Comparison of ENCODE assay signal across 18 cellular contexts in the genomic region with DNA sequence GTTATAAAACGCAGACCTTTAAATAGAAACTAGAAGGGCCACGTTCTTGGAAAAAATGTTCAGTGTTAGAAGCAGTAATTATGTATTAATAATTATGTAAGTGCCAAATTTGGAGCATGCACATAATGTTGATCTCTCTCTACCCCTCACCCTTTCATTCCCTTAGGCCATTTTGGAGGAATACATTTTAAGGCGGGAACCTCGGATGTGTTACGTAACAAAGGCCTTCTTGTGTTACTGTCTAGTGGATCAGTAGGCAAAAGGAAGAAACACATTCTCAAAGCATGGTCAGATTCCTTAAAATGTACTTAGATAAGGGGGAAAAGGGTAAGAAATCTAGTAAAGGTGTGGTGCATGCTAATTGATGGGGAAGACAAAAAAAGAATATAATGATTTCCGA. TPM values are rescaled to one million over a fixed set of nuclear protein-coding genes. Genes with fewer than 3 reads are reported as not detected.
DNase-seq lines count a peak whose midpoint lies in the region; ATAC-seq, FAIRE-seq and TF ChIP-seq lines count a peak whose summit lies in the region.
"Had no signal": no experiment of that assay in that cellular context is flagged by ENCODE, and none has a peak within 500 bp of the region (broad histone marks: within the 10 kb centered on the region; RNA-seq: fewer than 3 reads in every experiment).

No MANE protein-coding gene starts in this region.

- no peak for ATAC-seq in A549
- ATAC-seq in HG03442 (IDR thresholded peaks at IDR 0.05; ENCODE audit: unreplicated experiment) = no peak
- ATAC-seq: SK-N-SH treated with all-trans-retinoic acid at 6 μM for 48 hours had no signal

- in situ Hi-C loops in SK-MEL-5 (cut with HindIII; ENCODE audit: low pct_unique_long_range_greater_than_20kb, low sequenced_read_pairs) = no loop called here

- H3K9me3 Mint-ChIP-seq in CD4-positive, alpha-beta memory T cell = no peaks in the 10 kb centered on the region
- H3K9me3 Mint-ChIP-seq: HFFc6 had no signal

- intact Hi-C loops in CD4-positive, alpha-beta memory T cell (cut with micrococcal nuclease) = no loop called here

- no peaks in the 10 kb centered on the region for H3K27me3 Mint-ChIP-seq in CD4-positive, alpha-beta memory T cell

- peaks cover 71% of the 10 kb centered on the region for H3K4me1 ChIP-seq in A549
- H3K4me1 ChIP-seq in CD4-positive, alpha-beta memory T cell (ENCODE audit: insufficient read depth, low read length) = peaks cover 99% of the 10 kb centered on the region

- no peaks in the 10 kb centered on the region for H3K27me3 ChIP-seq in CD4-positive, alpha-beta memory T cell (ENCODE audit: insufficient read depth, low read length)
- H3K27me3 ChIP-seq: tibial nerve had no signal

- peak overlapping the region in 6 of 7 donors; percentile 50 to 97 (median 86) for H3K27ac Mint-ChIP-seq in CD4-positive, alpha-beta memory T cell
- H3K27ac Mint-ChIP-seq: HFFc6 had no signal

- H3K36me3 ChIP-seq in CD4-positive, alpha-beta memory T cell (ENCODE audit: insufficient read depth, low read length) = no peaks in the 10 kb centered on the region
- H3K36me3 ChIP-seq: tibial nerve had no signal

- peak overlapping the region in 3 of 8 donors; percentile 32 to 66 (median 50) for H3K4me3 Mint-ChIP-seq in CD4-positive, alpha-beta memory T cell
- H3K4me3 Mint-ChIP-seq: activated naive CD4-positive, alpha-beta T cell treated with anti-CD3 and anti-CD28 coated beads for 36 hours; HFFc6 had no signal

- peak overlapping the region; percentile 15; the same call in 1 of the 3 replicates for H3K4me2 ChIP-seq in A549

- no peak for TF ChIP-seq RAD21 in A549 (conservative IDR thresholded peaks at IDR 0.05 in 1 of 2, IDR thresholded peaks at IDR 0.05 in 1 of 2)

- CTCF ChIA-PET in A549 (lab: Yijun Ruan, JAX) = interaction anchor here (1.1 to 1.4 kb wide), 2 partner anchors 8 to 114 kb away, joined by 3 read pairs; no protein-coding TSS in a partner anchor
- CTCF ChIA-PET in CD4-positive, alpha-beta memory T cell (lab: Charles Lee; ENCODE audit: partially characterized antibody) = interaction anchor here (1.3 to 3.8 kb wide), 5 partner anchors 11 to 113 kb away, joined by 3 to 20 read pairs (median 4); no protein-coding TSS in a partner anchor

- TF ChIP-seq EP300 in A549 (IDR thresholded peaks at IDR 0.05) = no peak

- 79% methylated on average over 6 of the region's 6 CpGs for WGBS in A549 (ENCODE audit: missing lambda C conversion rate)

- DNase-seq in A549 (ENCODE audit: low read depth in 1 of 2, low spot score in 1 of 2) (no peak), SK-MEL-5 (ENCODE audit: low read depth, low spot score) (peak; percentile 94), foreskin melanocyte (peak; percentile 92), HuH-7 (ENCODE audit: low spot score) (no peak), NCI-H2029 (lab: John Stamatoyannopoulos, UW) (no peak)
- no peak for DNase-seq in CD4-positive, alpha-beta memory T cell
- DNase-seq in stimulated activated CD4-positive, alpha-beta T cell treated with anti-CD3 and anti-CD28 coated beads, Interleukin-1b, Interleukin-23, amount 100 ng/mL, for 48 hours = no peak
- DNase-seq: activated CD4-positive, alpha-beta T cell treated with anti-CD3 and anti-CD28 coated beads, Interleukin-2, amount 50 U/mL, for 1 hour; activated naive CD4-positive, alpha-beta T cell treated with anti-CD3 and anti-CD28 coated beads for 36 hours; glutamatergic neuron; HFFc6; NCI-H1417 treated with DMSO at 0.1 percent for 48 hours; retina had no signal

- H3K36me3 Mint-ChIP-seq in CD4-positive, alpha-beta memory T cell = peaks cover 4 to 27% of the 10 kb centered on the region in 2 donors

- no peak for TF ChIP-seq CTCF in A549 (IDR thresholded peaks at IDR 0.05)

- no peak overlapping the region for H3K27ac ChIP-seq in A549
- H3K27ac ChIP-seq in CD4-positive, alpha-beta memory T cell (ENCODE audit: low read depth, low read length) = no peak overlapping the region
- H3K27ac ChIP-seq: tibial nerve had no signal

- peaks cover 69 to 96% (median 85%) of the 10 kb centered on the region in 4 donors for H3K4me1 Mint-ChIP-seq in CD4-positive, alpha-beta memory T cell

- POLR2A ChIA-PET in A549 (lab: Yijun Ruan, JAX) = no interaction called here
- POLR2A ChIA-PET in CD4-positive, alpha-beta memory T cell (lab: Charles Lee; ENCODE audit: partially characterized antibody) = interaction anchor here (1.2 to 12.2 kb wide), 7 partner anchors 9 to 52 kb away, joined by 3 to 405 read pairs (median 6); a partner anchor contains a TSS

- TF ChIP-seq POLR2A in A549 (IDR thresholded peaks at IDR 0.05; ENCODE audit: low read length) = no peak

- no peaks in the 10 kb centered on the region for H3K9me3 ChIP-seq in A549
- H3K9me3 ChIP-seq in CD4-positive, alpha-beta memory T cell (ENCODE audit: control insufficient read depth in 1 of 2, low read length in 2 of 2) = no peaks in the 10 kb centered on the region
- H3K9me3 ChIP-seq: tibial nerve had no signal

- no peak overlapping the region for H3K4me3 ChIP-seq in A549
- H3K4me3 ChIP-seq in CD4-positive, alpha-beta memory T cell (ENCODE audit: low read length in 2 of 2) = no peak overlapping the region
- H3K4me3 ChIP-seq: tibial nerve had no signal

- FAIRE-seq in A549 (lab: Jason Lieb, UNC) = no peak
- FAIRE-seq: D721Med, TTC549 had no signal

TF ChIP-seq in A549, 52 proteins besides CTCF, POLR2A, EP300 and RAD21:
- TF ChIP-seq CEBPB (IDR thresholded peaks at IDR 0.05) = peak in 1 of 2 experiments; percentile 75; a peak in 2 of 4 replicates
- TF ChIP-seq POLR2AphosphoS2 (conservative IDR thresholded peaks at IDR 0.05; ENCODE audit: low read length) = no peak
- TF ChIP-seq, protein P1, sequence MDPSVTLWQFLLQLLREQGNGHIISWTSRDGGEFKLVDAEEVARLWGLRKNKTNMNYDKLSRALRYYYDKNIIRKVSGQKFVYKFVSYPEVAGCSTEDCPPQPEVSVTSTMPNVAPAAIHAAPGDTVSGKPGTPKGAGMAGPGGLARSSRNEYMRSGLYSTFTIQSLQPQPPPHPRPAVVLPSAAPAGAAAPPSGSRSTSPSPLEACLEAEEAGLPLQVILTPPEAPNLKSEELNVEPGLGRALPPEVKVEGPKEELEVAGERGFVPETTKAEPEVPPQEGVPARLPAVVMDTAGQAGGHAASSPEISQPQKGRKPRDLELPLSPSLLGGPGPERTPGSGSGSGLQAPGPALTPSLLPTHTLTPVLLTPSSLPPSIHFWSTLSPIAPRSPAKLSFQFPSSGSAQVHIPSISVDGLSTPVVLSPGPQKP (IDR thresholded peaks at IDR 0.05; ENCODE audit: low read depth, low read length) = no peak

RNA-seq across cellular contexts. Expression of a gene that starts 52.7 kb away (rescaled TPM):
- polyA plus RNA-seq in A549 (2011; rRNA removed) (35.4 and 40.1 TPM in 2 replicates), A549 (2017; fragmentation: RNase III; extraction: RNeasy Plus Mini Kit Qiagen cat#74134 plus additional on column Dnase treatment) (19.6 to 20.5 TPM (median 19.7 TPM) in 3 replicates)
- 15.4 and 24.1 TPM in 2 replicates for polyA plus RNA-seq in A549 (2012; cell fraction: cytosol; rRNA removed)
- polyA plus RNA-seq in A549 (2012; cell fraction: nucleus; rRNA removed) = 9.9 and 12.2 TPM in 2 replicates
- polyA minus RNA-seq in A549 (2011; rRNA and poly(A)+ RNA removed) = 58.8 and 66.8 TPM in 2 replicates
- 100 to 1,000 TPM; 159 TPM for total RNA-seq in CD4-positive, alpha-beta memory T cell
- polyA plus RNA-seq in CD4-positive, alpha-beta memory T cell = 10 to 100 TPM in 1 of 2 donors, 1 to 10 TPM in 1; 5.2 to 12.3 TPM
- 111 and 117 TPM in 2 replicates for total RNA-seq in SK-MEL-5 (2014; rRNA removed; shearing (Covaris generic))
- 104 and 124 TPM in 2 replicates for polyA plus RNA-seq in SK-MEL-5 (2015; cell fraction: cytosol; rRNA removed)
- 43.5 and 48.6 TPM in 2 replicates for polyA plus RNA-seq in SK-MEL-5 (2015; cell fraction: nucleus; rRNA removed)

Comparison
In these comparisons a context has a peak if more than half of its experiments do, and no peak if none do; other contexts are left out.
1. DNase-seq: peak in SK-MEL-5 (single experiment) and foreskin melanocyte (single experiment); none in A549 (0 of 2), CD4-positive, alpha-beta memory T cell (0 of 5), HuH-7 (single experiment), stimulated activated CD4-positive, alpha-beta T cell treated with anti-CD3 and anti-CD28 coated beads, Interleukin-1b, Interleukin-23, amount 100 ng/mL, for 48 hours (single experiment) and NCI-H2029 (single experiment).